Comparison of ENCODE assay signal across 1 cellular context in the genomic region with DNA sequence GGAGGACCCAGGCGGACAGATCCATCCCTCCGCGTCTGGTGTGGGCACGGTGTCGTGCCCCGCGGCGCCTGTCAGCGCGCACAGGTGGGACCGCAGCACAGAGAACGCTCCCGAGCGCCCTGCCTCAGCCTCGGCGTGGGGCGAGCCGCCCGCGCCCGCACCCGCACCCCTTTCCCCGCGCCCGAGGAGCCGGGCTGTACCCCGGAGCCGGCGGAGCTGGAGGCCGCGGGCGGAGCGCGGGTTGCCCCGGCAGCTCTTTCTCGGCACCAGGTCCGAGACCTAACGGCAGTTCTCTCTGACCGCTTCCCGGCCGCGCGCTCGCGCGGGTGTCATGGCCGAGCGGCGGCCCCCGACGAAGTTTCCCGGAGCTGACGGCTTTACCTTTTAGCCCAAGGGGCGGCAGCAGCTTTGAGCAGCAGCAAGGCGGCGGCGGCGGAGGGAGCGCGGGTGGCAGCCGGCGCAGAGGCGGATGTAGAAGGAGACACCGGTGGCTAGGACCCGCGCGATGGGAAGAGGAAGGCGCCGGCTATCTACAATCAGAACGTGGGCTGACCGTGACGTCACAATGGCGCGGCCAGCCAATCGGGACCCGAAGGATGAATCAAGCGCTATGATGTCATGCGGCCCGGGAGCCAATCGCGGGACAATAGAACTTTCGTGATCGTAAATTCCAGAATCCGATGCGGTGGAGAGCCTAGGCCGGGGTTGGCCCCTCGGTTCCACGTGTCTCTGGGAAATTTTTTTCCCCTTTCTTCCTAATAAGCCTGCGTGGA.
A peak's percentile ranks its signal among the peaks of the same experiment; 100 is the strongest.
TF ChIP-seq lines count a peak whose summit lies in the region.

A gene with protein sequence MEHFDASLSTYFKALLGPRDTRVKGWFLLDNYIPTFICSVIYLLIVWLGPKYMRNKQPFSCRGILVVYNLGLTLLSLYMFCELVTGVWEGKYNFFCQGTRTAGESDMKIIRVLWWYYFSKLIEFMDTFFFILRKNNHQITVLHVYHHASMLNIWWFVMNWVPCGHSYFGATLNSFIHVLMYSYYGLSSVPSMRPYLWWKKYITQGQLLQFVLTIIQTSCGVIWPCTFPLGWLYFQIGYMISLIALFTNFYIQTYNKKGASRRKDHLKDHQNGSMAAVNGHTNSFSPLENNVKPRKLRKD (minus strand): TSS at position 515 of the 773 bp plus-strand sequence. CDS start 53,251 bp downstream, outside the sequence.

TF ChIP-seq in HepG2, 621 proteins besides CTCF, POLR2A, EP300 and RAD21 (continued from another document and continues in another):
- TF ChIP-seq, protein P1, sequence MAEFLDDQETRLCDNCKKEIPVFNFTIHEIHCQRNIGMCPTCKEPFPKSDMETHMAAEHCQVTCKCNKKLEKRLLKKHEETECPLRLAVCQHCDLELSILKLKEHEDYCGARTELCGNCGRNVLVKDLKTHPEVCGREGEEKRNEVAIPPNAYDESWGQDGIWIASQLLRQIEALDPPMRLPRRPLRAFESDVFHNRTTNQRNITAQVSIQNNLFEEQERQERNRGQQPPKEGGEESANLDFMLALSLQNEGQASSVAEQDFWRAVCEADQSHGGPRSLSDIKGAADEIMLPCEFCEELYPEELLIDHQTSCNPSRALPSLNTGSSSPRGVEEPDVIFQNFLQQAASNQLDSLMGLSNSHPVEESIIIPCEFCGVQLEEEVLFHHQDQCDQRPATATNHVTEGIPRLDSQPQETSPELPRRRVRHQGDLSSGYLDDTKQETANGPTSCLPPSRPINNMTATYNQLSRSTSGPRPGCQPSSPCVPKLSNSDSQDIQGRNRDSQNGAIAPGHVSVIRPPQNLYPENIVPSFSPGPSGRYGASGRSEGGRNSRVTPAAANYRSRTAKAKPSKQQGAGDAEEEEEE (CRISPR knock-in tag; IDR thresholded peaks at IDR 0.05; ENCODE audit: borderline replicate concordance) = no peak; the same call in 1 of the 2 replicates
- TF ChIP-seq RFX1 (IDR thresholded peaks at IDR 0.05) = no peak
- TF ChIP-seq RARG (CRISPR knock-in tag; IDR thresholded peaks at IDR 0.05; ENCODE audit: low read depth) = no peak; the same call in 1 of the 2 replicates
- TF ChIP-seq ZNF724P (CRISPR knock-in tag; IDR thresholded peaks at IDR 0.05; ENCODE audit: borderline replicate concordance) = 0 out of 2 replicates have a peak, but pooled peaks have one; percentile 3
- TF ChIP-seq, protein P2, sequence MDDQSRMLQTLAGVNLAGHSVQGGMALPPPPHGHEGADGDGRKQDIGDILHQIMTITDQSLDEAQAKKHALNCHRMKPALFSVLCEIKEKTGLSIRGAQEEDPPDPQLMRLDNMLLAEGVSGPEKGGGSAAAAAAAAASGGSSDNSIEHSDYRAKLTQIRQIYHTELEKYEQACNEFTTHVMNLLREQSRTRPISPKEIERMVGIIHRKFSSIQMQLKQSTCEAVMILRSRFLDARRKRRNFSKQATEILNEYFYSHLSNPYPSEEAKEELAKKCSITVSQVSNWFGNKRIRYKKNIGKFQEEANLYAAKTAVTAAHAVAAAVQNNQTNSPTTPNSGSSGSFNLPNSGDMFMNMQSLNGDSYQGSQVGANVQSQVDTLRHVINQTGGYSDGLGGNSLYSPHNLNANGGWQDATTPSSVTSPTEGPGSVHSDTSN (CRISPR knock-in tag; IDR thresholded peaks at IDR 0.05; ENCODE audit: borderline replicate concordance) = no peak
- no peak for TF ChIP-seq EZH2 (conservative IDR thresholded peaks at IDR 0.05; ENCODE audit: low read depth, low read length)
- TF ChIP-seq ZFYVE20 (CRISPR knock-in tag; IDR thresholded peaks at IDR 0.05; ENCODE audit: borderline replicate concordance, low read depth) = no peak
- TF ChIP-seq GABPA (IDR thresholded peaks at IDR 0.05; ENCODE audit: low read depth, low read length) = no peak
- peak; percentile 68 for TF ChIP-seq GABPA (CRISPR knock-in tag; IDR thresholded peaks at IDR 0.05; ENCODE audit: low read depth)
- no peak for TF ChIP-seq MIER2 (CRISPR knock-in tag; IDR thresholded peaks at IDR 0.05)
- TF ChIP-seq HDAC6 (IDR thresholded peaks at IDR 0.05; ENCODE audit: low read depth, low read length) = no peak
- no peak for TF ChIP-seq ZNF251 (CRISPR knock-in tag; IDR thresholded peaks at IDR 0.05)
- TF ChIP-seq NFATC3 (CRISPR knock-in tag; IDR thresholded peaks at IDR 0.05) = no peak
- TF ChIP-seq ZNF562 (CRISPR knock-in tag; IDR thresholded peaks at IDR 0.05; ENCODE audit: borderline replicate concordance) = no peak
- peak; percentile 32; the same call in 1 of the 2 replicates for TF ChIP-seq ZNF790 (CRISPR knock-in tag; IDR thresholded peaks at IDR 0.05; ENCODE audit: borderline replicate concordance)
- no peak for TF ChIP-seq SP140L (CRISPR knock-in tag; IDR thresholded peaks at IDR 0.05; ENCODE audit: borderline replicate concordance)
- TF ChIP-seq ZNF780A (CRISPR knock-in tag; IDR thresholded peaks at IDR 0.05) = no peak
- peak; percentile 25; the same call in 1 of the 2 replicates for TF ChIP-seq ZNF546 (CRISPR knock-in tag; conservative IDR thresholded peaks at IDR 0.05)
- TF ChIP-seq STAG1 (CRISPR knock-in tag; IDR thresholded peaks at IDR 0.05) = 0 out of 2 replicates have a peak, but pooled peaks have one; percentile 8
- peak; percentile 64 for TF ChIP-seq KLF11 (CRISPR knock-in tag; IDR thresholded peaks at IDR 0.05)
- TF ChIP-seq, protein P3, sequence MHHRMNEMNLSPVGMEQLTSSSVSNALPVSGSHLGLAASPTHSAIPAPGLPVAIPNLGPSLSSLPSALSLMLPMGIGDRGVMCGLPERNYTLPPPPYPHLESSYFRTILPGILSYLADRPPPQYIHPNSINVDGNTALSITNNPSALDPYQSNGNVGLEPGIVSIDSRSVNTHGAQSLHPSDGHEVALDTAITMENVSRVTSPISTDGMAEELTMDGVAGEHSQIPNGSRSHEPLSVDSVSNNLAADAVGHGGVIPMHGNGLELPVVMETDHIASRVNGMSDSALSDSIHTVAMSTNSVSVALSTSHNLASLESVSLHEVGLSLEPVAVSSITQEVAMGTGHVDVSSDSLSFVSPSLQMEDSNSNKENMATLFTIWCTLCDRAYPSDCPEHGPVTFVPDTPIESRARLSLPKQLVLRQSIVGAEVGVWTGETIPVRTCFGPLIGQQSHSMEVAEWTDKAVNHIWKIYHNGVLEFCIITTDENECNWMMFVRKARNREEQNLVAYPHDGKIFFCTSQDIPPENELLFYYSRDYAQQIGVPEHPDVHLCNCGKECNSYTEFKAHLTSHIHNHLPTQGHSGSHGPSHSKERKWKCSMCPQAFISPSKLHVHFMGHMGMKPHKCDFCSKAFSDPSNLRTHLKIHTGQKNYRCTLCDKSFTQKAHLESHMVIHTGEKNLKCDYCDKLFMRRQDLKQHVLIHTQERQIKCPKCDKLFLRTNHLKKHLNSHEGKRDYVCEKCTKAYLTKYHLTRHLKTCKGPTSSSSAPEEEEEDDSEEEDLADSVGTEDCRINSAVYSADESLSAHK (CRISPR knock-in tag; IDR thresholded peaks at IDR 0.05; ENCODE audit: borderline replicate concordance) = no peak
- TF ChIP-seq IRX3 (CRISPR knock-in tag; IDR thresholded peaks at IDR 0.05; ENCODE audit: borderline replicate concordance, low read depth) = no peak
- TF ChIP-seq, protein P4, sequence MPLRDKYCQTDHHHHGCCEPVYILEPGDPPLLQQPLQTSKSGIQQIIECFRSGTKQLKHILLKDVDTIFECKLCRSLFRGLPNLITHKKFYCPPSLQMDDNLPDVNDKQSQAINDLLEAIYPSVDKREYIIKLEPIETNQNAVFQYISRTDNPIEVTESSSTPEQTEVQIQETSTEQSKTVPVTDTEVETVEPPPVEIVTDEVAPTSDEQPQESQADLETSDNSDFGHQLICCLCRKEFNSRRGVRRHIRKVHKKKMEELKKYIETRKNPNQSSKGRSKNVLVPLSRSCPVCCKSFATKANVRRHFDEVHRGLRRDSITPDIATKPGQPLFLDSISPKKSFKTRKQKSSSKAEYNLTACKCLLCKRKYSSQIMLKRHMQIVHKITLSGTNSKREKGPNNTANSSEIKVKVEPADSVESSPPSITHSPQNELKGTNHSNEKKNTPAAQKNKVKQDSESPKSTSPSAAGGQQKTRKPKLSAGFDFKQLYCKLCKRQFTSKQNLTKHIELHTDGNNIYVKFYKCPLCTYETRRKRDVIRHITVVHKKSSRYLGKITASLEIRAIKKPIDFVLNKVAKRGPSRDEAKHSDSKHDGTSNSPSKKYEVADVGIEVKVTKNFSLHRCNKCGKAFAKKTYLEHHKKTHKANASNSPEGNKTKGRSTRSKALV (CRISPR knock-in tag; IDR thresholded peaks at IDR 0.05) = no peak
- peak; percentile 24; the same call in 1 of the 2 replicates for TF ChIP-seq ARHGAP35 (CRISPR knock-in tag; IDR thresholded peaks at IDR 0.05; ENCODE audit: borderline replicate concordance)
- 0 out of 2 replicates have a peak, but pooled peaks have one; percentile 78 for TF ChIP-seq ZSCAN12 (CRISPR knock-in tag; IDR thresholded peaks at IDR 0.05)
- TF ChIP-seq ZFP41 (CRISPR knock-in tag; IDR thresholded peaks at IDR 0.05; ENCODE audit: borderline replicate concordance) = no peak
- TF ChIP-seq ZNF678 (CRISPR knock-in tag; IDR thresholded peaks at IDR 0.05) = no peak
- TF ChIP-seq, protein P5, sequence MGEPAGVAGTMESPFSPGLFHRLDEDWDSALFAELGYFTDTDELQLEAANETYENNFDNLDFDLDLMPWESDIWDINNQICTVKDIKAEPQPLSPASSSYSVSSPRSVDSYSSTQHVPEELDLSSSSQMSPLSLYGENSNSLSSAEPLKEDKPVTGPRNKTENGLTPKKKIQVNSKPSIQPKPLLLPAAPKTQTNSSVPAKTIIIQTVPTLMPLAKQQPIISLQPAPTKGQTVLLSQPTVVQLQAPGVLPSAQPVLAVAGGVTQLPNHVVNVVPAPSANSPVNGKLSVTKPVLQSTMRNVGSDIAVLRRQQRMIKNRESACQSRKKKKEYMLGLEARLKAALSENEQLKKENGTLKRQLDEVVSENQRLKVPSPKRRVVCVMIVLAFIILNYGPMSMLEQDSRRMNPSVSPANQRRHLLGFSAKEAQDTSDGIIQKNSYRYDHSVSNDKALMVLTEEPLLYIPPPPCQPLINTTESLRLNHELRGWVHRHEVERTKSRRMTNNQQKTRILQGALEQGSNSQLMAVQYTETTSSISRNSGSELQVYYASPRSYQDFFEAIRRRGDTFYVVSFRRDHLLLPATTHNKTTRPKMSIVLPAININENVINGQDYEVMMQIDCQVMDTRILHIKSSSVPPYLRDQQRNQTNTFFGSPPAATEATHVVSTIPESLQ (CRISPR knock-in tag; conservative IDR thresholded peaks at IDR 0.05) = no peak
- TF ChIP-seq, protein P6, sequence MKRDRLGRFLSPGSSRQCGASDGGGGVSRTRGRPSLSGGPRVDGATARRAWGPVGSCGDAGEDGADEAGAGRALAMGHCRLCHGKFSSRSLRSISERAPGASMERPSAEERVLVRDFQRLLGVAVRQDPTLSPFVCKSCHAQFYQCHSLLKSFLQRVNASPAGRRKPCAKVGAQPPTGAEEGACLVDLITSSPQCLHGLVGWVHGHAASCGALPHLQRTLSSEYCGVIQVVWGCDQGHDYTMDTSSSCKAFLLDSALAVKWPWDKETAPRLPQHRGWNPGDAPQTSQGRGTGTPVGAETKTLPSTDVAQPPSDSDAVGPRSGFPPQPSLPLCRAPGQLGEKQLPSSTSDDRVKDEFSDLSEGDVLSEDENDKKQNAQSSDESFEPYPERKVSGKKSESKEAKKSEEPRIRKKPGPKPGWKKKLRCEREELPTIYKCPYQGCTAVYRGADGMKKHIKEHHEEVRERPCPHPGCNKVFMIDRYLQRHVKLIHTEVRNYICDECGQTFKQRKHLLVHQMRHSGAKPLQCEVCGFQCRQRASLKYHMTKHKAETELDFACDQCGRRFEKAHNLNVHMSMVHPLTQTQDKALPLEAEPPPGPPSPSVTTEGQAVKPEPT (CRISPR knock-in tag; IDR thresholded peaks at IDR 0.05; ENCODE audit: low read depth) = no peak
- TF ChIP-seq, protein P7, sequence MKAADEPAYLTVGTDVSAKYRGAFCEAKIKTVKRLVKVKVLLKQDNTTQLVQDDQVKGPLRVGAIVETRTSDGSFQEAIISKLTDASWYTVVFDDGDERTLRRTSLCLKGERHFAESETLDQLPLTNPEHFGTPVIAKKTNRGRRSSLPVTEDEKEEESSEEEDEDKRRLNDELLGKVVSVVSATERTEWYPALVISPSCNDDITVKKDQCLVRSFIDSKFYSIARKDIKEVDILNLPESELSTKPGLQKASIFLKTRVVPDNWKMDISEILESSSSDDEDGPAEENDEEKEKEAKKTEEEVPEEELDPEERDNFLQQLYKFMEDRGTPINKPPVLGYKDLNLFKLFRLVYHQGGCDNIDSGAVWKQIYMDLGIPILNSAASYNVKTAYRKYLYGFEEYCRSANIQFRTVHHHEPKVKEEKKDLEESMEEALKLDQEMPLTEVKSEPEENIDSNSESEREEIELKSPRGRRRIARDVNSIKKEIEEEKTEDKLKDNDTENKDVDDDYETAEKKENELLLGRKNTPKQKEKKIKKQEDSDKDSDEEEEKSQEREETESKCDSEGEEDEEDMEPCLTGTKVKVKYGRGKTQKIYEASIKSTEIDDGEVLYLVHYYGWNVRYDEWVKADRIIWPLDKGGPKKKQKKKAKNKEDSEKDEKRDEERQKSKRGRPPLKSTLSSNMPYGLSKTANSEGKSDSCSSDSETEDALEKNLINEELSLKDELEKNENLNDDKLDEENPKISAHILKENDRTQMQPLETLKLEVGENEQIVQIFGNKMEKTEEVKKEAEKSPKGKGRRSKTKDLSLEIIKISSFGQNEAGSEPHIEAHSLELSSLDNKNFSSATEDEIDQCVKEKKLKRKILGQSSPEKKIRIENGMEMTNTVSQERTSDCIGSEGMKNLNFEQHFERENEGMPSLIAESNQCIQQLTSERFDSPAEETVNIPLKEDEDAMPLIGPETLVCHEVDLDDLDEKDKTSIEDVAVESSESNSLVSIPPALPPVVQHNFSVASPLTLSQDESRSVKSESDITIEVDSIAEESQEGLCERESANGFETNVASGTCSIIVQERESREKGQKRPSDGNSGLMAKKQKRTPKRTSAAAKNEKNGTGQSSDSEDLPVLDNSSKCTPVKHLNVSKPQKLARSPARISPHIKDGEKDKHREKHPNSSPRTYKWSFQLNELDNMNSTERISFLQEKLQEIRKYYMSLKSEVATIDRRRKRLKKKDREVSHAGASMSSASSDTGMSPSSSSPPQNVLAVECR (CRISPR knock-in tag; IDR thresholded peaks at IDR 0.05; ENCODE audit: borderline replicate concordance) = peak; percentile 77; the same call in 1 of the 2 replicates
- TF ChIP-seq, protein P8, sequence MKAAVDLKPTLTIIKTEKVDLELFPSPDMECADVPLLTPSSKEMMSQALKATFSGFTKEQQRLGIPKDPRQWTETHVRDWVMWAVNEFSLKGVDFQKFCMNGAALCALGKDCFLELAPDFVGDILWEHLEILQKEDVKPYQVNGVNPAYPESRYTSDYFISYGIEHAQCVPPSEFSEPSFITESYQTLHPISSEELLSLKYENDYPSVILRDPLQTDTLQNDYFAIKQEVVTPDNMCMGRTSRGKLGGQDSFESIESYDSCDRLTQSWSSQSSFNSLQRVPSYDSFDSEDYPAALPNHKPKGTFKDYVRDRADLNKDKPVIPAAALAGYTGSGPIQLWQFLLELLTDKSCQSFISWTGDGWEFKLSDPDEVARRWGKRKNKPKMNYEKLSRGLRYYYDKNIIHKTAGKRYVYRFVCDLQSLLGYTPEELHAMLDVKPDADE (CRISPR knock-in tag; IDR thresholded peaks at IDR 0.05) = no peak
- TF ChIP-seq, protein P9, sequence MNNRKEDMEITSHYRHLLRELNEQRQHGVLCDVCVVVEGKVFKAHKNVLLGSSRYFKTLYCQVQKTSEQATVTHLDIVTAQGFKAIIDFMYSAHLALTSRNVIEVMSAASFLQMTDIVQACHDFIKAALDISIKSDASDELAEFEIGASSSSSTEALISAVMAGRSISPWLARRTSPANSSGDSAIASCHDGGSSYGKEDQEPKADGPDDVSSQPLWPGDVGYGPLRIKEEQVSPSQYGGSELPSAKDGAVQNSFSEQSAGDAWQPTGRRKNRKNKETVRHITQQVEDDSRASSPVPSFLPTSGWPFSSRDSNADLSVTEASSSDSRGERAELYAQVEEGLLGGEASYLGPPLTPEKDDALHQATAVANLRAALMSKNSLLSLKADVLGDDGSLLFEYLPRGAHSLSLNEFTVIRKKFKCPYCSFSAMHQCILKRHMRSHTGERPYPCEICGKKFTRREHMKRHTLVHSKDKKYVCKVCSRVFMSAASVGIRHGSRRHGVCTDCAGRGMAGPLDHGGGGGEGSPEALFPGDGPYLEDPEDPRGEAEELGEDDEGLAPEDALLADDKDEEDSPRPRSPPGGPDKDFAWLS (CRISPR knock-in tag; IDR thresholded peaks at IDR 0.05; ENCODE audit: borderline replicate concordance) = no peak
- TF ChIP-seq RBAK (CRISPR knock-in tag; IDR thresholded peaks at IDR 0.05) = no peak
